In the genomic region with DNA sequence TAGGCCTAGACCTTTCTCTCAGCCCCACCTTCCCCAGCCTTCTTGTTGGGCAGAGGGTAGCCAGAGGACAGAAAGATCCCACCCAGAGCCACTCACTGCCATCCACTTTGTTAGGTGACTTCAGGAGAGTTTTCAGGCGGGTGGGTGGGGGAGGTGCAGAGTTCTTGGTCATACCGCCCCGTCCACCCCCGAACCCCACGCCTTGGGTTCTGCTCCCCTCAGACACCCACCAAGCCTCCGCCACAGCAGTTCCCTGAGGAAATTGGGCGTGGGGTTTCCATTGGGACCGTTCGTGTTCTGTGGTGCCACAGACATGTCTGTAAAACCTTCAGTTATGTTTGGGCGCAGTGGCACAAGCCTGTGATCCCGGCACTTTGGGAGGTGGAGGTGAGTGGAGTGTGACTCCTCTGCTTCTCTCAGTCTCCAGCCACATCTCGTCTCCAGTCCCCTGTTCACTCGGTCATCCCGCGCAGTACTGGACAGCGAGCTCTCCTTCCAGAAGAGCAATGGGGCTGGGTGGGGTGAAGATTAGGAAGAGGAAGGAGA, we compare ENCODE assay signal across 7 cellular contexts. TPM values are rescaled to one million over a fixed set of nuclear protein-coding genes. Genes with fewer than 3 reads are reported as not detected.
DNase-seq lines count a peak whose midpoint lies in the region; ATAC-seq lines count a peak whose summit lies in the region.

No MANE protein-coding gene starts in this region.

- H3K9me3 Mint-ChIP-seq in activated T-helper 2 cell treated with anti-CD3 and anti-CD28 coated beads, Interferon-gamma antibody, Interleukin-2, Interleukin-4, amounts not matched to agents 10 μg/mL and 5 μg/mL and 100 μg/mL, durations not matched to agents 14 hours and 24 hours and 36 hours = peaks cover 8% of the 10 kb centered on the region
- no peaks in the 10 kb centered on the region for H3K9me3 Mint-ChIP-seq in stimulated activated naive CD8-positive, alpha-beta T cell treated with anti-CD3 and anti-CD28 coated beads, Interleukin-15, amount 100 ng/mL, for 72 hours

- peaks cover 15% of the 10 kb centered on the region for H3K4me1 Mint-ChIP-seq in activated T-helper 2 cell treated with anti-CD3 and anti-CD28 coated beads, Interferon-gamma antibody, Interleukin-2, Interleukin-4, amounts not matched to agents 10 μg/mL and 5 μg/mL and 100 μg/mL, durations not matched to agents 14 hours and 24 hours and 36 hours (ENCODE audit: low read depth)
- H3K4me1 Mint-ChIP-seq in stimulated activated naive CD8-positive, alpha-beta T cell treated with anti-CD3 and anti-CD28 coated beads, Interleukin-15, amount 100 ng/mL, for 72 hours = peaks cover 50% of the 10 kb centered on the region

- H3K4me1 ChIP-seq in HUES48 (ENCODE audit: control insufficient read depth, insufficient read depth, low read length) = peaks cover 20% of the 10 kb centered on the region
- peaks cover 25% of the 10 kb centered on the region for H3K4me1 ChIP-seq in iPS-18a (ENCODE audit: control insufficient read depth, low read depth, low read length)

- ATAC-seq in stimulated activated naive CD8-positive, alpha-beta T cell treated with anti-CD3 and anti-CD28 coated beads, Interleukin-15, amount 100 ng/mL, for 72 hours = no peak
- no peak for ATAC-seq in GM19023 (IDR thresholded peaks at IDR 0.05; ENCODE audit: unreplicated experiment)

- peaks cover 61% of the 10 kb centered on the region for H3K36me3 Mint-ChIP-seq in activated T-helper 2 cell treated with anti-CD3 and anti-CD28 coated beads, Interferon-gamma antibody, Interleukin-2, Interleukin-4, amounts not matched to agents 10 μg/mL and 5 μg/mL and 100 μg/mL, durations not matched to agents 14 hours and 24 hours and 36 hours (ENCODE audit: low read depth)

- DNase-seq in activated T-helper 2 cell treated with anti-CD3 and anti-CD28 coated beads, Interferon-gamma antibody, Interleukin-2, Interleukin-4, amounts not matched to agents 10 μg/mL and 5 μg/mL and 100 μg/mL, durations not matched to agents 14 hours and 24 hours and 36 hours (ENCODE audit: low spot score) = no peak
- no peak for DNase-seq in stimulated activated naive CD8-positive, alpha-beta T cell treated with anti-CD3 and anti-CD28 coated beads, Interleukin-15, amount 100 ng/mL, for 72 hours
- DNase-seq in NOMO-1 treated with dmso at 0.1 percent for 144 hours (lab: John Stamatoyannopoulos, UW; ENCODE audit: unreplicated experiment) = no peak
- no peak for DNase-seq in NCI-H69 (lab: John Stamatoyannopoulos, UW)

- peak overlapping the region; percentile 96 for H3K4me3 Mint-ChIP-seq in activated T-helper 2 cell treated with anti-CD3 and anti-CD28 coated beads, Interferon-gamma antibody, Interleukin-2, Interleukin-4, amounts not matched to agents 10 μg/mL and 5 μg/mL and 100 μg/mL, durations not matched to agents 14 hours and 24 hours and 36 hours (ENCODE audit: low read depth)
- H3K4me3 Mint-ChIP-seq in stimulated activated naive CD8-positive, alpha-beta T cell treated with anti-CD3 and anti-CD28 coated beads, Interleukin-15, amount 100 ng/mL, for 72 hours = peak overlapping the region; percentile 95 to 100

- H3K4me3 ChIP-seq in HUES48 (ENCODE audit: low read depth, low read length) = peak overlapping the region; percentile 73
- H3K4me3 ChIP-seq in iPS-18a (ENCODE audit: low read length) = peak overlapping the region; percentile 86

- H3K9ac ChIP-seq in HUES48 (ENCODE audit: low read depth, low read length) = peak overlapping the region; percentile 91; the same call in 1 of the 2 replicates
- peak overlapping the region; percentile 97 for H3K9ac ChIP-seq in iPS-18a (ENCODE audit: low read length)

- no peaks in the 10 kb centered on the region for H3K27me3 Mint-ChIP-seq in activated T-helper 2 cell treated with anti-CD3 and anti-CD28 coated beads, Interferon-gamma antibody, Interleukin-2, Interleukin-4, amounts not matched to agents 10 μg/mL and 5 μg/mL and 100 μg/mL, durations not matched to agents 14 hours and 24 hours and 36 hours (ENCODE audit: low read depth)
- H3K27me3 Mint-ChIP-seq in stimulated activated naive CD8-positive, alpha-beta T cell treated with anti-CD3 and anti-CD28 coated beads, Interleukin-15, amount 100 ng/mL, for 72 hours = no peaks in the 10 kb centered on the region

- H3K27me3 ChIP-seq in HUES48 (ENCODE audit: control insufficient read depth, insufficient read depth, low read length) (no peaks in the 10 kb centered on the region), iPS-18a (ENCODE audit: control insufficient read depth, insufficient read depth, low read length) (no peaks in the 10 kb centered on the region)

- intact Hi-C loops in activated T-helper 2 cell treated with anti-CD3 and anti-CD28 coated beads, Interferon-gamma antibody, Interleukin-2, Interleukin-4, amounts not matched to agents 10 μg/mL and 5 μg/mL and 100 μg/mL, durations not matched to agents 14 hours and 24 hours and 36 hours (cut with micrococcal nuclease) = loop anchor here (2.0 kb wide), 2 partner anchors 39 to 109 kb away; a partner anchor contains a TSS

- H3K27ac ChIP-seq in HUES48 (ENCODE audit: low read depth, low read length) (peak overlapping the region; percentile 99), iPS-18a (ENCODE audit: low read length) (peak overlapping the region; percentile 90)

- peaks cover 6% of the 10 kb centered on the region; the same call in 1 of the 2 replicates for H3K9me3 ChIP-seq in HUES48 (ENCODE audit: control insufficient read depth, insufficient read depth, low read length)
- H3K9me3 ChIP-seq in iPS-18a (ENCODE audit: control insufficient read depth, low read depth, low read length) = no peaks in the 10 kb centered on the region

- peak overlapping the region; percentile 87 for H3K27ac Mint-ChIP-seq in activated T-helper 2 cell treated with anti-CD3 and anti-CD28 coated beads, Interferon-gamma antibody, Interleukin-2, Interleukin-4, amounts not matched to agents 10 μg/mL and 5 μg/mL and 100 μg/mL, durations not matched to agents 14 hours and 24 hours and 36 hours
- H3K27ac Mint-ChIP-seq in stimulated activated naive CD8-positive, alpha-beta T cell treated with anti-CD3 and anti-CD28 coated beads, Interleukin-15, amount 100 ng/mL, for 72 hours = peak overlapping the region; percentile 78 to 94

- H3K36me3 ChIP-seq in HUES48 (ENCODE audit: control insufficient read depth, insufficient read depth, low read length) = peaks cover 21% of the 10 kb centered on the region
- peaks cover 19% of the 10 kb centered on the region for H3K36me3 ChIP-seq in iPS-18a (ENCODE audit: control insufficient read depth, low read depth, low read length)

RNA-seq across cellular contexts. Expression of a gene that starts 1.5 kb away (rescaled TPM):
- 1,309 and 1,313 TPM in 2 replicates for total RNA-seq in activated T-helper 2 cell treated with anti-CD3 and anti-CD28 coated beads, Interferon-gamma antibody, Interleukin-2, Interleukin-4, amounts not matched to agents 10 μg/mL and 5 μg/mL and 100 μg/mL, durations not matched to agents 14 hours and 24 hours and 36 hours

RNA-seq across cellular contexts. Expression of a gene that starts 38.0 kb away (rescaled TPM):
- 9.4 and 9.6 TPM in 2 replicates for total RNA-seq in activated T-helper 2 cell treated with anti-CD3 and anti-CD28 coated beads, Interferon-gamma antibody, Interleukin-2, Interleukin-4, amounts not matched to agents 10 μg/mL and 5 μg/mL and 100 μg/mL, durations not matched to agents 14 hours and 24 hours and 36 hours

RNA-seq across cellular contexts. Expression of a gene that starts 56.9 kb away (rescaled TPM):
- total RNA-seq in activated T-helper 2 cell treated with anti-CD3 and anti-CD28 coated beads, Interferon-gamma antibody, Interleukin-2, Interleukin-4, amounts not matched to agents 10 μg/mL and 5 μg/mL and 100 μg/mL, durations not matched to agents 14 hours and 24 hours and 36 hours = 10.3 TPM in 2 replicates
